Comparison of ENCODE assay signal across 16 cellular contexts in genomic region chr1:160638926-160639325, GRCh38. TPM values are rescaled to one million over a fixed set of nuclear protein-coding genes. Genes with fewer than 3 reads are reported as not detected.
DNase-seq lines count a peak whose midpoint lies in the region; ATAC-seq, FAIRE-seq and TF ChIP-seq lines count a peak whose summit lies in the region.
"Had no signal": no experiment of that assay in that cellular context is flagged by ENCODE, and none has a peak within 500 bp of the region (broad histone marks: within the 10 kb centered on the region; RNA-seq: fewer than 3 reads in every experiment).

No MANE protein-coding gene starts in this region.

- intact Hi-C loops in Caco-2 (cut with micrococcal nuclease; ENCODE audit: unreplicated experiment) = no loop called here
- intact Hi-C loops in activated T-helper 2 cell treated with anti-CD3 and anti-CD28 coated beads, Interferon-gamma antibody, Interleukin-2, Interleukin-4, amounts not matched to agents 10 μg/mL and 5 μg/mL and 100 μg/mL, durations not matched to agents 14 hours and 24 hours and 36 hours (cut with micrococcal nuclease) = no loop called here
- intact Hi-C loops in naive thymus-derived CD4-positive, alpha-beta T cell (cut with micrococcal nuclease) = loop anchor here (1.0 to 2.0 kb wide), 6 partner anchors 8 to 74 kb away; partner anchors contain the start of gene SLAMF1 (in 2 of the 2)
- intact Hi-C loops in left lung (cut with DNase I) = no loop called here
- intact Hi-C loops in left ventricle myocardium inferior (cut with micrococcal nuclease) = no loop called here

- no peaks in the 10 kb centered on the region for H3K27me3 Mint-ChIP-seq in Caco-2 (ENCODE audit: insufficient read depth, unreplicated experiment)
- no peaks in the 10 kb centered on the region for H3K27me3 Mint-ChIP-seq in activated T-helper 2 cell treated with anti-CD3 and anti-CD28 coated beads, Interferon-gamma antibody, Interleukin-2, Interleukin-4, amounts not matched to agents 10 μg/mL and 5 μg/mL and 100 μg/mL, durations not matched to agents 14 hours and 24 hours and 36 hours (ENCODE audit: low read depth)
- no peaks in the 10 kb centered on the region for H3K27me3 Mint-ChIP-seq in naive thymus-derived CD4-positive, alpha-beta T cell

- H3K4me1 ChIP-seq in Caco-2 (peaks cover 45% of the 10 kb centered on the region), left lung (peaks cover 0 to 22% of the 10 kb centered on the region in 2 donors), left ventricle myocardium inferior (no peaks in the 10 kb centered on the region)
- H3K4me1 ChIP-seq in naive thymus-derived CD4-positive, alpha-beta T cell (ENCODE audit: control insufficient read depth in 2 of 2, insufficient read depth in 2 of 2, low read length in 2 of 2) = peaks cover 87 to 91% of the 10 kb centered on the region in 2 donors
- H3K4me1 ChIP-seq: sigmoid colon had no signal

- peak; percentile 66 for FAIRE-seq in GM18507 (lab: Jason Lieb, UNC)

- no peaks in the 10 kb centered on the region for H3K27me3 ChIP-seq in Caco-2 (replicated peaks; ENCODE audit: control insufficient read depth, insufficient read depth, low read length)
- no peaks in the 10 kb centered on the region for H3K27me3 ChIP-seq in naive thymus-derived CD4-positive, alpha-beta T cell (ENCODE audit: control insufficient read depth in 2 of 2, insufficient read depth in 2 of 2, low read length in 2 of 2)
- H3K27me3 ChIP-seq in left lung = no peaks in the 10 kb centered on the region
- H3K27me3 ChIP-seq in left ventricle myocardium inferior (ENCODE audit: low read depth) = no peaks in the 10 kb centered on the region
- H3K27me3 ChIP-seq: sigmoid colon had no signal

- POLR2A ChIA-PET in Caco-2 (lab: Charles Lee) = no interaction called here
- POLR2A ChIA-PET in naive thymus-derived CD4-positive, alpha-beta T cell (lab: Charles Lee) = interaction anchor here (1.1 to 2.5 kb wide), 6 partner anchors 10 to 36 kb away, joined by 4 to 26 read pairs (median 7); no protein-coding TSS in a partner anchor

- H3K36me3 ChIP-seq in Caco-2 (ENCODE audit: control insufficient read depth, insufficient read depth, low read length) = no peaks in the 10 kb centered on the region
- H3K36me3 ChIP-seq in naive thymus-derived CD4-positive, alpha-beta T cell (ENCODE audit: control insufficient read depth in 2 of 3, insufficient read depth in 3 of 3, low read length in 3 of 3) = peaks cover 5 to 20% (median 10%) of the 10 kb centered on the region in 3 experiments
- no peaks in the 10 kb centered on the region for H3K36me3 ChIP-seq in left lung
- no peaks in the 10 kb centered on the region for H3K36me3 ChIP-seq in left ventricle myocardium inferior
- H3K36me3 ChIP-seq: sigmoid colon had no signal

- no peak for DNase-seq in Caco-2
- no peak for DNase-seq in GM18507 (ENCODE audit: extremely low spot score, insufficient read length, low read depth)
- DNase-seq in activated T-helper 2 cell treated with anti-CD3 and anti-CD28 coated beads, Interferon-gamma antibody, Interleukin-2, Interleukin-4, amounts not matched to agents 10 μg/mL and 5 μg/mL and 100 μg/mL, durations not matched to agents 14 hours and 24 hours and 36 hours (ENCODE audit: low spot score) = no peak
- DNase-seq in naive thymus-derived CD4-positive, alpha-beta T cell = no peak
- DNase-seq in left lung = no peak
- DNase-seq in RPMI8226 = no peak
- DNase-seq in left ventricle myocardium inferior = no peak
- DNase-seq: activated effector memory CD4-positive, alpha-beta T cell treated with Interleukin-2 at 50 U/mL for 16 hours; glutamatergic neuron; NCI-H1436; NCI-H510A treated with DMSO at 0.1 percent for 48 hours; sigmoid colon had no signal

- peak overlapping the region; percentile 64 for H3K27ac Mint-ChIP-seq in Caco-2 (ENCODE audit: unreplicated experiment)
- peak overlapping the region; percentile 94 for H3K27ac Mint-ChIP-seq in activated T-helper 2 cell treated with anti-CD3 and anti-CD28 coated beads, Interferon-gamma antibody, Interleukin-2, Interleukin-4, amounts not matched to agents 10 μg/mL and 5 μg/mL and 100 μg/mL, durations not matched to agents 14 hours and 24 hours and 36 hours
- peak overlapping the region; percentile 92 to 99 (median 95) for H3K27ac Mint-ChIP-seq in naive thymus-derived CD4-positive, alpha-beta T cell

- H3K4me1 Mint-ChIP-seq in Caco-2 (ENCODE audit: low read depth, unreplicated experiment) = peaks cover 38% of the 10 kb centered on the region
- H3K4me1 Mint-ChIP-seq in activated T-helper 2 cell treated with anti-CD3 and anti-CD28 coated beads, Interferon-gamma antibody, Interleukin-2, Interleukin-4, amounts not matched to agents 10 μg/mL and 5 μg/mL and 100 μg/mL, durations not matched to agents 14 hours and 24 hours and 36 hours (ENCODE audit: low read depth) = peaks cover 84% of the 10 kb centered on the region
- H3K4me1 Mint-ChIP-seq in naive thymus-derived CD4-positive, alpha-beta T cell = peaks cover 60 to 100% (median 97%) of the 10 kb centered on the region in 7 donors

- H3K9me3 Mint-ChIP-seq in Caco-2 (ENCODE audit: unreplicated experiment) = no peaks in the 10 kb centered on the region
- H3K9me3 Mint-ChIP-seq in activated T-helper 2 cell treated with anti-CD3 and anti-CD28 coated beads, Interferon-gamma antibody, Interleukin-2, Interleukin-4, amounts not matched to agents 10 μg/mL and 5 μg/mL and 100 μg/mL, durations not matched to agents 14 hours and 24 hours and 36 hours = no peaks in the 10 kb centered on the region
- H3K9me3 Mint-ChIP-seq in naive thymus-derived CD4-positive, alpha-beta T cell = no peaks in the 10 kb centered on the region

- H3K9me3 ChIP-seq in Caco-2 (no peaks in the 10 kb centered on the region), left lung (no peaks in the 10 kb centered on the region), left ventricle myocardium inferior (replicated peaks) (no peaks in the 10 kb centered on the region)
- H3K9me3 ChIP-seq in naive thymus-derived CD4-positive, alpha-beta T cell (ENCODE audit: control insufficient read depth in 2 of 3, low read length in 3 of 3) = no peaks in the 10 kb centered on the region
- H3K9me3 ChIP-seq: sigmoid colon had no signal

- CTCF ChIA-PET in Caco-2 (lab: Charles Lee) = no interaction called here
- CTCF ChIA-PET in naive thymus-derived CD4-positive, alpha-beta T cell (lab: Charles Lee) = interaction anchor here (1.5 kb wide), 1 partner anchor 12 kb away, joined by 9 read pairs; no protein-coding TSS in a partner anchor

- no peak overlapping the region for H3K4me3 ChIP-seq in Caco-2 (ENCODE audit: low read depth, low read length)
- H3K4me3 ChIP-seq in naive thymus-derived CD4-positive, alpha-beta T cell (ENCODE audit: low read length) = peak overlapping the region; percentile 39
- no peak overlapping the region for H3K4me3 ChIP-seq in left lung
- H3K4me3 ChIP-seq in left ventricle myocardium inferior = no peak overlapping the region
- H3K4me3 ChIP-seq: sigmoid colon had no signal

- TF ChIP-seq CTCF in Caco-2 (IDR thresholded peaks at IDR 0.05; ENCODE audit: insufficient read depth in 1 of 2, low read depth in 1 of 2, low read length in 1 of 2, severe bottlenecking in 1 of 2, unreplicated experiment in 1 of 2) = no peak
- no peak for TF ChIP-seq CTCF in left lung (IDR thresholded peaks at IDR 0.05)
- no peak for TF ChIP-seq CTCF in left ventricle myocardium inferior (IDR thresholded peaks at IDR 0.05; ENCODE audit: borderline replicate concordance)

- H3K36me3 Mint-ChIP-seq in Caco-2 (ENCODE audit: insufficient read depth, unreplicated experiment) = no peaks in the 10 kb centered on the region
- peaks cover 88% of the 10 kb centered on the region for H3K36me3 Mint-ChIP-seq in activated T-helper 2 cell treated with anti-CD3 and anti-CD28 coated beads, Interferon-gamma antibody, Interleukin-2, Interleukin-4, amounts not matched to agents 10 μg/mL and 5 μg/mL and 100 μg/mL, durations not matched to agents 14 hours and 24 hours and 36 hours (ENCODE audit: low read depth)
- peaks cover 1 to 71% (median 33%) of the 10 kb centered on the region in 5 donors for H3K36me3 Mint-ChIP-seq in naive thymus-derived CD4-positive, alpha-beta T cell

- peak overlapping the region; percentile 75 for H3K27ac ChIP-seq in naive thymus-derived CD4-positive, alpha-beta T cell (ENCODE audit: low read depth, low read length)
- H3K27ac ChIP-seq in left lung (no peak overlapping the region), left ventricle myocardium inferior (replicated peaks) (no peak overlapping the region)
- H3K27ac ChIP-seq: sigmoid colon, VCaP had no signal

- ATAC-seq in naive thymus-derived CD4-positive, alpha-beta T cell = no peak
- no peak for ATAC-seq in left lung

- H3K4me3 Mint-ChIP-seq in Caco-2 (ENCODE audit: unreplicated experiment) = peak overlapping the region; percentile 27
- peak overlapping the region; percentile 71 for H3K4me3 Mint-ChIP-seq in activated T-helper 2 cell treated with anti-CD3 and anti-CD28 coated beads, Interferon-gamma antibody, Interleukin-2, Interleukin-4, amounts not matched to agents 10 μg/mL and 5 μg/mL and 100 μg/mL, durations not matched to agents 14 hours and 24 hours and 36 hours (ENCODE audit: low read depth)
- H3K4me3 Mint-ChIP-seq in naive thymus-derived CD4-positive, alpha-beta T cell = peak overlapping the region; percentile 65 to 100 (median 84)

- BruUV-seq in Caco-2 (replicated peaks; lab: Mats Ljungman, UMichigan) = no TSS peak

RNA-seq across cellular contexts. Expression of gene SLAMF1, which starts 7.9 kb away (rescaled TPM):
- not detected in 2 replicates for total RNA-seq in Caco-2 (2022)
- total RNA-seq in activated T-helper 2 cell treated with anti-CD3 and anti-CD28 coated beads, Interferon-gamma antibody, Interleukin-2, Interleukin-4, amounts not matched to agents 10 μg/mL and 5 μg/mL and 100 μg/mL, durations not matched to agents 14 hours and 24 hours and 36 hours = 74.6 and 78.8 TPM in 2 replicates
- total RNA-seq in naive thymus-derived CD4-positive, alpha-beta T cell = 10 to 100 TPM; 18.3 to 90.3 (median 31.9) TPM
- polyA plus RNA-seq in naive thymus-derived CD4-positive, alpha-beta T cell = 10 to 100 TPM; 14.6 to 17.4 TPM
- total RNA-seq in left lung = 1 to 10 TPM in 1 of 2 donors, under 1 TPM in 1; 0.76 to 2.5 TPM
- total RNA-seq in left ventricle myocardium inferior = not detected
- total RNA-seq: endothelial cell of umbilical vein, kidney epithelial cell had no signal
- polyA plus RNA-seq: endothelial cell of umbilical vein, neural cell had no signal

RNA-seq across cellular contexts. Expression of gene CD84, which starts 59.6 kb away (rescaled TPM):
- not detected in 2 replicates for total RNA-seq in Caco-2 (2022)
- 14.1 and 14.9 TPM in 2 replicates for total RNA-seq in activated T-helper 2 cell treated with anti-CD3 and anti-CD28 coated beads, Interferon-gamma antibody, Interleukin-2, Interleukin-4, amounts not matched to agents 10 μg/mL and 5 μg/mL and 100 μg/mL, durations not matched to agents 14 hours and 24 hours and 36 hours
- total RNA-seq in naive thymus-derived CD4-positive, alpha-beta T cell = 10 to 100 TPM; 25.1 to 40.7 (median 32.3) TPM
- 10 to 100 TPM in 1 of 2 donors, 1 to 10 TPM in 1; 7.4 to 11.3 TPM for polyA plus RNA-seq in naive thymus-derived CD4-positive, alpha-beta T cell
- 10 to 100 TPM; 17.2 to 39.7 TPM for total RNA-seq in left lung
- 3.6 TPM for total RNA-seq in left ventricle myocardium inferior
- total RNA-seq: endothelial cell of umbilical vein, kidney epithelial cell had no signal
- polyA plus RNA-seq: endothelial cell of umbilical vein, neural cell had no signal

Comparison
In these comparisons a context has a peak if more than half of its experiments do, and no peak if none do; other contexts are left out.
1. H3K4me3 Mint-ChIP-seq: peak in every context shown above with its lines; median percentile 84 in naive thymus-derived CD4-positive, alpha-beta T cell; 71 in activated T-helper 2 cell treated with anti-CD3 and anti-CD28 coated beads, Interferon-gamma antibody, Interleukin-2, Interleukin-4, amounts not matched to agents 10 μg/mL and 5 μg/mL and 100 μg/mL, durations not matched to agents 14 hours and 24 hours and 36 hours; 27 in Caco-2.
2. RNA of gene SLAMF1, which starts 7.9 kb away (total RNA-seq): 74.6 to 78.8 TPM in activated T-helper 2 cell treated with anti-CD3 and anti-CD28 coated beads, Interferon-gamma antibody, Interleukin-2, Interleukin-4, amounts not matched to agents 10 μg/mL and 5 μg/mL and 100 μg/mL, durations not matched to agents 14 hours and 24 hours and 36 hours and 18.3 to 90.3 TPM in naive thymus-derived CD4-positive, alpha-beta T cell; 0.76 to 2.5 TPM in left lung, not detected in left ventricle myocardium inferior (single experiment) and not detected in Caco-2; every median in the first group is over 4 times any median in the second.
3. intact Hi-C loops: an anchor here in naive thymus-derived CD4-positive, alpha-beta T cell (1.0 to 2.0 kb wide); none called in Caco-2, activated T-helper 2 cell treated with anti-CD3 and anti-CD28 coated beads, Interferon-gamma antibody, Interleukin-2, Interleukin-4, amounts not matched to agents 10 μg/mL and 5 μg/mL and 100 μg/mL, durations not matched to agents 14 hours and 24 hours and 36 hours, left lung and left ventricle myocardium inferior.
4. Peak in every context shown above with its lines, with median percentiles within 50 percentile points of each other: H3K27ac Mint-ChIP-seq.